ENCODE assay signal across 19 cellular contexts in the genomic region with DNA sequence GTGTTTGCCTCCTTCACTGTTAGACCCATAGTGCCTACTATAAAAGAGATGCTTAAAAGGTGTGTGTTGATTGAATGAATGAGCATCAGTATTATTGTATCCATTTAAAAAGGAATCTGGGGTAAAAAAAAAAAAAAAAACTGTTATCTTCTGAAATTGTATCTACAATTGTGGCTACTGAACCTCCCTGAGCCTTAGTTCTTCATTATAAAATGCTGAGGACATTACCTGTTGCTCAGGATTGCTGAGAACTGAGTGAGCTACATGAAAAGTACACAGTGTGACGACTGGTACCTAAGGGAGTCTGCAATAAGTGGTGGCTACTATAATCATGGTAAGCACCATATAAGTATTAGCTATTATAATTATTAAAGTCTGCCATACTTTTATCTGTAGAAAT.
"Had no signal": no experiment of that assay in that cellular context is flagged by ENCODE, and none has a peak within 500 bp of the region (broad histone marks: within the 10 kb centered on the region; RNA-seq: fewer than 3 reads in every experiment).

No MANE protein-coding gene starts in this region.

- H3K4me3 ChIP-seq: esophagus squamous epithelium, mucosa of descending colon, right atrium auricular region, testis, tibial artery had no signal

- H3K27ac ChIP-seq: parathyroid adenoma, testis, tibial artery had no signal

- H3K79me2 ChIP-seq: parathyroid adenoma had no signal

- H3K4me1 ChIP-seq: parathyroid adenoma had no signal

- DNase-seq: cortex of kidney; effector memory CD8-positive, alpha-beta T cell; erythroblast; esophagus squamous epithelium; foreskin melanocyte; head of caudate nucleus; mesenchymal stem cell; mucosa of descending colon; naive B cell; stimulated activated CD4-positive, alpha-beta T cell treated with anti-CD3 and anti-CD28 coated beads, Interleukin-4, amount 100 ng/mL, for 4 hours; stimulated activated naive CD8-positive, alpha-beta T cell treated with anti-CD3 and anti-CD28 coated beads, Interleukin-15, Interleukin-2, amounts not matched to agents 100 U/mL and 50 U/mL, for 24 hours; substantia nigra; testis; tibial artery had no signal

- H3K9ac ChIP-seq: parathyroid adenoma had no signal

- H2AFZ ChIP-seq: parathyroid adenoma had no signal

- ATAC-seq: effector memory CD8-positive, alpha-beta T cell; mucosa of descending colon; natural killer cell treated with Interleukin-12 subunit alpha and Interleukin-12 subunit beta and Interleukin-15 and Interleukin-18, amount 100 ng/mL, for 72 hours; sciatic nerve; stimulated activated memory B cell treated with anti-CD40 and anti-IgM and Interleukin-4, amounts not matched to agents 10 μg/mL and 1 μg/mL and 100 μg/mL, for 72 hours; stimulated activated naive CD8-positive, alpha-beta T cell treated with anti-CD3 and anti-CD28 coated beads, Interleukin-15, Interleukin-2, amounts not matched to agents 100 U/mL and 50 U/mL, for 24 hours had no signal

- H3K9me3 ChIP-seq: esophagus squamous epithelium, mucosa of descending colon, right atrium auricular region, testis, tibial artery had no signal

- H3K27me3 ChIP-seq: esophagus squamous epithelium, right atrium auricular region, testis, tibial artery had no signal
